In genomic region chr5:79924936-79925893, GRCh38 we compare ENCODE assay signal across 8 cellular contexts.
DNase-seq lines count a peak whose midpoint lies in the region; ATAC-seq and TF ChIP-seq lines count a peak whose summit lies in the region.

No MANE protein-coding gene starts in this region.

- H3K4me1 Mint-ChIP-seq in activated naive CD4-positive, alpha-beta T cell treated with anti-CD3 and anti-CD28 coated beads, Interleukin-2, amount 10 ng/mL, durations not matched to agents 7 days and 5 days, result peaks cover 15% of the 10 kb centered on the region

- H3K4me3 Mint-ChIP-seq in activated naive CD4-positive, alpha-beta T cell treated with anti-CD3 and anti-CD28 coated beads, Interleukin-2, amount 10 ng/mL, durations not matched to agents 7 days and 5 days, result no peak overlapping the region

- no peaks in the 10 kb centered on the region for H3K9me3 Mint-ChIP-seq in activated naive CD4-positive, alpha-beta T cell treated with anti-CD3 and anti-CD28 coated beads, Interleukin-2, amount 10 ng/mL, durations not matched to agents 7 days and 5 days

- CTCF ChIA-PET in activated naive CD4-positive, alpha-beta T cell treated with anti-CD3 and anti-CD28 coated beads, Interleukin-2, amount 10 ng/mL, durations not matched to agents 7 days and 5 days (lab: Charles Lee), result interaction anchor here (0.6 to 4.9 kb wide), 9 partner anchors 10 to 158 kb away, joined by 3 to 23 read pairs (median 3); no protein-coding TSS in a partner anchor

- H3K27ac Mint-ChIP-seq in activated naive CD4-positive, alpha-beta T cell treated with anti-CD3 and anti-CD28 coated beads, Interleukin-2, amount 10 ng/mL, durations not matched to agents 7 days and 5 days, result no peak overlapping the region

- peak; percentile 43 for TF ChIP-seq CTCF in LNCAP (IDR thresholded peaks at IDR 0.05)

- H3K36me3 Mint-ChIP-seq in activated naive CD4-positive, alpha-beta T cell treated with anti-CD3 and anti-CD28 coated beads, Interleukin-2, amount 10 ng/mL, durations not matched to agents 7 days and 5 days, result no peaks in the 10 kb centered on the region

- DNase-seq in EL (peak; percentile 18), kidney tubule cell (ENCODE audit: low spot score) (peak; percentile 14), amniotic stem cell (lab: John Stamatoyannopoulos, UW) (no peak), activated T-cell treated with anti-CD3 and anti-CD28 coated beads for 4 hours (no peak)
- DNase-seq in activated naive CD4-positive, alpha-beta T cell treated with anti-CD3 and anti-CD28 coated beads, Interleukin-2, amount 10 ng/mL, durations not matched to agents 7 days and 5 days, result peak; percentile 29

- H3K27me3 Mint-ChIP-seq in activated naive CD4-positive, alpha-beta T cell treated with anti-CD3 and anti-CD28 coated beads, Interleukin-2, amount 10 ng/mL, durations not matched to agents 7 days and 5 days, result peaks cover 21% of the 10 kb centered on the region

- ATAC-seq in GM21515 (IDR thresholded peaks at IDR 0.05; ENCODE audit: unreplicated experiment) (no peak), HG03432 (IDR thresholded peaks at IDR 0.05; ENCODE audit: unreplicated experiment) (no peak)

Comparison
In these comparisons a context has a peak if more than half of its experiments do, and no peak if none do; other contexts are left out.
1. DNase-seq: peak in EL (single experiment), activated naive CD4-positive, alpha-beta T cell treated with anti-CD3 and anti-CD28 coated beads, Interleukin-2, amount 10 ng/mL, durations not matched to agents 7 days and 5 days (single experiment) and kidney tubule cell (single experiment); none in amniotic stem cell (single experiment) and activated T-cell treated with anti-CD3 and anti-CD28 coated beads for 4 hours (single experiment).